Comparison of ENCODE assay signal across 1 cellular context in the genomic region with DNA sequence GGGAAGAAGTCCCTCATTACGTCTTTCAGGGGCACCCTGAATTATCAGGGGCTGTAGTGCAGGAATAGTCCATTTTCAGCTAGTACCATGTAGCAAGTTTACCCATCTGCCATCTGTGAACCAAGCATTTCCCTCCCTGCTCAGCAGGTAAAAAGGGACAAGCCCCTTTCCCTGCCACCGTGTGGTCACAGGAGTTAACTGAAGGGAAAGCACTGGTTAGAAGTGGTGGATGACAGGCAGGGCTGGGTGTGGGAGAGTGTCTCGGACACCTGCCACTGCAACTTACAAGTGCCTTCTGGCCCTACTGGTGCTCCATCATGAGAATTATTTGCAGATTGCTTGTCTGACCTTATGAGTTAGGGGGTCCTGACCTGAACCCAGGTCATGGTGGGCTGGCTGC.
TF ChIP-seq lines count a peak whose summit lies in the region.

No MANE protein-coding gene starts in this region.

TF ChIP-seq in WTC11, 78 proteins besides CTCF, POLR2A, EP300 and RAD21 (continued from another document):
- TF ChIP-seq ARID4B (CRISPR knock-in tag; IDR thresholded peaks at IDR 0.05; ENCODE audit: borderline replicate concordance): no peak
- no peak for TF ChIP-seq JAZF1 (CRISPR knock-in tag; IDR thresholded peaks at IDR 0.05)
- TF ChIP-seq NR2C2 (CRISPR knock-in tag; IDR thresholded peaks at IDR 0.05): no peak
- no peak for TF ChIP-seq TEAD1 (CRISPR knock-in tag; IDR thresholded peaks at IDR 0.05)
